In the genomic region with DNA sequence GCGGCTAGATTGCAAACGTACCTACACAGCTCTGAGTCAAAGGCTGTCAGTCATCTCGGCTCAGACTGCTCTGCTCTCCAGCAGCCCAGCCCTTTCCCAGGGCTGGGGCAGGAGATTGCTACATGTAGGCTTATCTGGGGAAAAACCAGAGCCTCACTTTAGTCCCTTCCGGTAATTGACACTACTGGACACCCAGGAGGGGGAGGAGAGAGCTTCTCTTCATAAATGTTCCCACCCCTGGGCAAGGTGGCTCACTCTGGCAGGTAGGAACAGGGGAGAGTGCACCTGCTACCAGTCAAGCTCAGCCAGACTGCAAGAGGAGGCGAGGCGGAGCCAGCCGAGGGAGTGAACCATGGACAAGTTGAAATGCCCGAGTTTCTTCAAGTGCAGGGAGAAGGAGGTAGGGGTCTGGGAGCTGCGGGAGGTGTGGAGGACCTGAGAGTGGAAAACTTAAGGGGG, we compare ENCODE assay signal across 1 cellular context.
TF ChIP-seq lines count a peak whose summit lies in the region.

A gene with protein sequence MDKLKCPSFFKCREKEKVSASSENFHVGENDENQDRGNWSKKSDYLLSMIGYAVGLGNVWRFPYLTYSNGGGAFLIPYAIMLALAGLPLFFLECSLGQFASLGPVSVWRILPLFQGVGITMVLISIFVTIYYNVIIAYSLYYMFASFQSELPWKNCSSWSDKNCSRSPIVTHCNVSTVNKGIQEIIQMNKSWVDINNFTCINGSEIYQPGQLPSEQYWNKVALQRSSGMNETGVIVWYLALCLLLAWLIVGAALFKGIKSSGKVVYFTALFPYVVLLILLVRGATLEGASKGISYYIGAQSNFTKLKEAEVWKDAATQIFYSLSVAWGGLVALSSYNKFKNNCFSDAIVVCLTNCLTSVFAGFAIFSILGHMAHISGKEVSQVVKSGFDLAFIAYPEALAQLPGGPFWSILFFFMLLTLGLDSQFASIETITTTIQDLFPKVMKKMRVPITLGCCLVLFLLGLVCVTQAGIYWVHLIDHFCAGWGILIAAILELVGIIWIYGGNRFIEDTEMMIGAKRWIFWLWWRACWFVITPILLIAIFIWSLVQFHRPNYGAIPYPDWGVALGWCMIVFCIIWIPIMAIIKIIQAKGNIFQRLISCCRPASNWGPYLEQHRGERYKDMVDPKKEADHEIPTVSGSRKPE (plus strand): TSS at position 249 of the 459 bp plus-strand sequence. CDS start 104 bp downstream, at position 353.

TF ChIP-seq in WTC11, 78 proteins besides CTCF, POLR2A, EP300 and RAD21 (continued from another document):
- TF ChIP-seq, protein P1, sequence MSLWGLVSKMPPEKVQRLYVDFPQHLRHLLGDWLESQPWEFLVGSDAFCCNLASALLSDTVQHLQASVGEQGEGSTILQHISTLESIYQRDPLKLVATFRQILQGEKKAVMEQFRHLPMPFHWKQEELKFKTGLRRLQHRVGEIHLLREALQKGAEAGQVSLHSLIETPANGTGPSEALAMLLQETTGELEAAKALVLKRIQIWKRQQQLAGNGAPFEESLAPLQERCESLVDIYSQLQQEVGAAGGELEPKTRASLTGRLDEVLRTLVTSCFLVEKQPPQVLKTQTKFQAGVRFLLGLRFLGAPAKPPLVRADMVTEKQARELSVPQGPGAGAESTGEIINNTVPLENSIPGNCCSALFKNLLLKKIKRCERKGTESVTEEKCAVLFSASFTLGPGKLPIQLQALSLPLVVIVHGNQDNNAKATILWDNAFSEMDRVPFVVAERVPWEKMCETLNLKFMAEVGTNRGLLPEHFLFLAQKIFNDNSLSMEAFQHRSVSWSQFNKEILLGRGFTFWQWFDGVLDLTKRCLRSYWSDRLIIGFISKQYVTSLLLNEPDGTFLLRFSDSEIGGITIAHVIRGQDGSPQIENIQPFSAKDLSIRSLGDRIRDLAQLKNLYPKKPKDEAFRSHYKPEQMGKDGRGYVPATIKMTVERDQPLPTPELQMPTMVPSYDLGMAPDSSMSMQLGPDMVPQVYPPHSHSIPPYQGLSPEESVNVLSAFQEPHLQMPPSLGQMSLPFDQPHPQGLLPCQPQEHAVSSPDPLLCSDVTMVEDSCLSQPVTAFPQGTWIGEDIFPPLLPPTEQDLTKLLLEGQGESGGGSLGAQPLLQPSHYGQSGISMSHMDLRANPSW (CRISPR knock-in tag; conservative IDR thresholded peaks at IDR 0.05; ENCODE audit: low read depth): no peak
- no peak for TF ChIP-seq SMAD4 (CRISPR knock-in tag; IDR thresholded peaks at IDR 0.05)
- TF ChIP-seq PRRX2 (CRISPR knock-in tag; IDR thresholded peaks at IDR 0.05): no peak
- no peak for TF ChIP-seq EMX1 (CRISPR knock-in tag; IDR thresholded peaks at IDR 0.05)
- TF ChIP-seq ETV6 (CRISPR knock-in tag; IDR thresholded peaks at IDR 0.05): no peak
- TF ChIP-seq FOXP1 (CRISPR knock-in tag; IDR thresholded peaks at IDR 0.05; ENCODE audit: borderline replicate concordance): no peak
- TF ChIP-seq NFATC4 (CRISPR knock-in tag; IDR thresholded peaks at IDR 0.05): no peak
- TF ChIP-seq ZNF232 (CRISPR knock-in tag; IDR thresholded peaks at IDR 0.05): no peak
- TF ChIP-seq ZNF121 (CRISPR knock-in tag; IDR thresholded peaks at IDR 0.05): no peak
- no peak for TF ChIP-seq ZNF671 (CRISPR knock-in tag; IDR thresholded peaks at IDR 0.05)
TF ChIP-seq in WTC11: peak in this region for 0.
